13 cellular contexts compared by ENCODE assay signal in genomic region chr12:42565633-42566032, GRCh38. TPM values are rescaled to one million over a fixed set of nuclear protein-coding genes. Genes with fewer than 3 reads are reported as not detected.
A peak's percentile ranks its signal among the peaks of the same experiment; 100 is the strongest.
DNase-seq lines count a peak whose midpoint lies in the region; ATAC-seq and TF ChIP-seq lines count a peak whose summit lies in the region.
"Had no signal": no experiment of that assay in that cellular context is flagged by ENCODE, and none has a peak within 500 bp of the region (broad histone marks: within the 10 kb centered on the region; RNA-seq: fewer than 3 reads in every experiment).

No MANE protein-coding gene starts in this region.

- H3K9me3 ChIP-seq in HEK293 (ENCODE audit: control insufficient read depth, insufficient read depth, low read depth, low read length) (no peaks in the 10 kb centered on the region), prostate gland (no peaks in the 10 kb centered on the region), osteoblast (ENCODE audit: low read depth, low read length) (no peaks in the 10 kb centered on the region)
- H3K9me3 ChIP-seq: left lung, neutrophil had no signal

- H3K27ac ChIP-seq in HEK293 (ENCODE audit: extremely low read depth, low read depth, low read length) (no peak overlapping the region), prostate gland (no peak overlapping the region), osteoblast (ENCODE audit: low read depth, low read length) (no peak overlapping the region)
- H3K27ac ChIP-seq: epithelial cell of prostate, left lung, neutrophil had no signal

- WGBS in prostate gland, result 51% methylated on average over 5 of the region's 5 CpGs

- H3K27me3 ChIP-seq in prostate gland (replicated peaks; ENCODE audit: insufficient read depth), result no peaks in the 10 kb centered on the region
- H3K27me3 ChIP-seq in osteoblast (ENCODE audit: insufficient read depth, low read length), result no peaks in the 10 kb centered on the region
- H3K27me3 ChIP-seq: left lung had no signal

- no peak overlapping the region for H3K4me2 ChIP-seq in osteoblast (ENCODE audit: insufficient read depth, low read length)

- H3K79me2 ChIP-seq in osteoblast (ENCODE audit: insufficient read depth, low read length), result peaks cover 19% of the 10 kb centered on the region

- peak; percentile 23; the same call in 1 of the 2 replicates for TF ChIP-seq CTCF in HEK293 (tag by site-specific recombination; IDR thresholded peaks at IDR 0.05)
- no peak for TF ChIP-seq CTCF in prostate gland (IDR thresholded peaks at IDR 0.05)
- TF ChIP-seq CTCF in osteoblast (IDR thresholded peaks at IDR 0.05; ENCODE audit: extremely low read depth, low read depth, low read length), result no peak

- ATAC-seq in SK-N-SH treated with all-trans-retinoic acid at 6 μM for 48 hours (peak; percentile 40; the same call in 1 of the 3 replicates), left cardiac atrium (peak; percentile 42 to 48), sciatic nerve (peak; percentile 55)
- ATAC-seq: activated CD8-positive, alpha-beta T cell treated with anti-CD3 and anti-CD28 coated beads for 36 hours; left lung; PC-3 had no signal

- CTCF ChIA-PET in HEK293 (lab: Yijun Ruan, JAX), result interaction anchor here (1.5 kb wide), 1 partner anchor 83 kb away, joined by 5 read pairs; no protein-coding TSS in a partner anchor

- no peak for DNase-seq in left cardiac atrium
- DNase-seq in sciatic nerve (ENCODE audit: low spot score), result no peak
- DNase-seq in 8988T, result no peak
- DNase-seq in prostate gland (ENCODE audit: low spot score), result no peak
- no peak for DNase-seq in osteoblast (ENCODE audit: insufficient read length, low spot score, missing footprints)
- DNase-seq: activated CD8-positive, alpha-beta T cell treated with anti-CD3 and anti-CD28 coated beads for 36 hours; activated gamma-delta T cell; left lung; PC-3 had no signal

- H3K4me1 ChIP-seq in HEK293 (ENCODE audit: control insufficient read depth, insufficient read depth, low read length) (peaks cover 6% of the 10 kb centered on the region; the same call in 1 of the 2 replicates), prostate gland (replicated peaks) (no peaks in the 10 kb centered on the region), osteoblast (ENCODE audit: insufficient read depth, low read length) (peaks cover 34% of the 10 kb centered on the region)

- POLR2A ChIA-PET in HEK293 (lab: Yijun Ruan, JAX), result no interaction called here

- peaks cover 3% of the 10 kb centered on the region for H4K20me1 ChIP-seq in osteoblast (ENCODE audit: insufficient read depth, low read length)

- TF ChIP-seq POLR2A in prostate gland (IDR thresholded peaks at IDR 0.05), result no peak

- intact Hi-C loops in left cardiac atrium (cut with DNase I) (loop anchor here (5.0 to 10.0 kb wide), 2 partner anchors 83 to 181 kb away; no protein-coding TSS in a partner anchor), sciatic nerve (cut with DNase I) (loop anchor here (10.0 kb wide), 1 partner anchor 81 kb away; no protein-coding TSS in a partner anchor), prostate gland (cut with DNase I) (loop anchor here (10.0 kb wide), 1 partner anchor 441 kb away; no protein-coding TSS in a partner anchor)

- H3K4me3 ChIP-seq in HEK293 (ENCODE audit: low read depth, low read length), result no peak overlapping the region
- H3K4me3 ChIP-seq in prostate gland, result no peak overlapping the region
- H3K4me3 ChIP-seq in osteoblast (ENCODE audit: insufficient read depth, low read length), result no peak overlapping the region
- H3K4me3 ChIP-seq: left lung had no signal

- no peak overlapping the region for H2AFZ ChIP-seq in osteoblast (ENCODE audit: low read length)

- H3K36me3 ChIP-seq in HEK293 (ENCODE audit: control insufficient read depth in 2 of 2, insufficient read depth in 1 of 2, low read length in 2 of 2), result no peaks in the 10 kb centered on the region; a peak in 1 of 3 replicates
- no peaks in the 10 kb centered on the region for H3K36me3 ChIP-seq in prostate gland
- H3K36me3 ChIP-seq in osteoblast (ENCODE audit: insufficient read depth, low read length), result peaks cover 11% of the 10 kb centered on the region
- H3K36me3 ChIP-seq: left lung, neutrophil had no signal

TF ChIP-seq in HEK293, 187 proteins besides CTCF, POLR2A, EP300 and RAD21 (continues in another document):
- TF ChIP-seq ZNF48 (tag by site-specific recombination; IDR thresholded peaks at IDR 0.05) (no peak), ZNF391 (tag by site-specific recombination; IDR thresholded peaks at IDR 0.05; ENCODE audit: borderline replicate concordance, low read depth) (no peak), ZNF10 (tag by site-specific recombination; IDR thresholded peaks at IDR 0.05) (no peak), ZNF398 (tag by site-specific recombination; IDR thresholded peaks at IDR 0.05) (no peak), ZNF830 (tag by site-specific recombination; IDR thresholded peaks at IDR 0.05; ENCODE audit: low read depth) (no peak), ZSCAN5A (tag by site-specific recombination; IDR thresholded peaks at IDR 0.05) (no peak), ZNF654 (tag by site-specific recombination; IDR thresholded peaks at IDR 0.05; ENCODE audit: low read depth) (no peak), MYNN (tag by site-specific recombination; IDR thresholded peaks at IDR 0.05; ENCODE audit: borderline replicate concordance) (no peak), ZNF548 (tag by site-specific recombination; IDR thresholded peaks at IDR 0.05) (no peak), RBAK (tag by site-specific recombination; IDR thresholded peaks at IDR 0.05) (no peak)

TF ChIP-seq in SK-N-SH treated with all-trans-retinoic acid at 6 μM for 48 hours, 23 proteins besides CTCF, POLR2A, EP300 and RAD21:
- TF ChIP-seq ZFP30 (CRISPR knock-in tag; IDR thresholded peaks at IDR 0.05), result no peak
- no peak for TF ChIP-seq GLIS3 (CRISPR knock-in tag; IDR thresholded peaks at IDR 0.05)
- TF ChIP-seq ISL1 (CRISPR knock-in tag; IDR thresholded peaks at IDR 0.05), result no peak
- TF ChIP-seq TOX (CRISPR knock-in tag; IDR thresholded peaks at IDR 0.05; ENCODE audit: borderline replicate concordance), result no peak
- no peak for TF ChIP-seq TCF4 (CRISPR knock-in tag; IDR thresholded peaks at IDR 0.05; ENCODE audit: borderline replicate concordance)
- no peak for TF ChIP-seq ZNF8 (CRISPR knock-in tag; IDR thresholded peaks at IDR 0.05)
- no peak for TF ChIP-seq ZNF565 (CRISPR knock-in tag; conservative IDR thresholded peaks at IDR 0.05; ENCODE audit: low read depth)
- TF ChIP-seq ESRRG (CRISPR knock-in tag; IDR thresholded peaks at IDR 0.05), result no peak

RNA-seq across cellular contexts. Expression of gene PRICKLE1, which starts 23.9 kb away (rescaled TPM):
- total RNA-seq in left cardiac atrium (10 to 100 TPM in 1 of 2 donors, 1 to 10 TPM in 1; 9.4 to 15.3 TPM), sciatic nerve (100 TPM), prostate gland (10 to 100 TPM in 1 of 2 donors, 1 to 10 TPM in 1; 7.5 to 12.4 TPM), osteoblast (13.0 and 14.7 TPM in 2 replicates)
- total RNA-seq: activated CD8-positive, alpha-beta T cell treated with anti-CD3 and anti-CD28 coated beads for 36 hours had no signal
